Comparison of ENCODE assay signal across 26 cellular contexts in the genomic region with DNA sequence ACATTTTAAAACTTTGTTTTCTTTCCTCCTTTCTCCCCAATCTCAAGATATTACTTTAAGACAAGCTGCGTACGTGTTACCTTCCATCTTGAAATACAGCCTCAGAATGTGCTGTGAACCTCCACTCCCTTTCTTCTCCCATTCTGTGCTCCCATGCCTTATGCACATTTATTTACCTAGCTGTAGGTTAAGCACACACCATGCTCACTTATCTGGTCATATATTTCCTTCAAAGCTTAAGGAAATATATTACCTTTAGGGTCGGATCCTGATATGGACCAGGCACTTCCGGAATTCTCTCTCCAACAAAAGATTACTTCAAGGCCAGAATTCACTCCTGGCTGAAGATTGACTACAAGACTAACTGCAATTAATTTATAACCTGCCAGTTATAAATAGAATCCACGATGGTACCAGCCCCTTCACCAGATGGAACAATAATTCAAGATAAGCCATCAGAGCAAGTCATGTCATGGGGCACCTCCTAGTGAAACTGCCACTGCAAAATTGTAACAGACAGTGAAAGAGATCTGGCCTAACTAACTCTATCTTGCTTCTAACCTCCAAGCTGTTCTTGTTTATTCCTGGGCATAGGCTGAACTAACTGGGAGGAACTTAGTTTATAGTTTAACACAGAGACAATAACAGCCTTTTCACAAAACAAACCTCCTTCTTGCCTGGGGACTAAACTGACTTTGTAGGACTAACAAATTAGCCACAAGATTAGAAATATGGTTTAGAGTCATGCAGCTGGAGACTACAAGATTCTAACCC. TPM values are rescaled to one million over a fixed set of nuclear protein-coding genes. Genes with fewer than 3 reads are reported as not detected.
"Had no signal": no experiment of that assay in that cellular context is flagged by ENCODE, and none has a peak within 500 bp of the region (broad histone marks: within the 10 kb centered on the region; RNA-seq: fewer than 3 reads in every experiment).

No MANE protein-coding gene starts in this region.

- H3K4me1 Mint-ChIP-seq: activated naive CD4-positive, alpha-beta T cell treated with anti-CD3 and anti-CD28 coated beads, Interleukin-2, amount 50 U/mL, for 24 hours; naive thymus-derived CD4-positive, alpha-beta T cell; T-cell had no signal

- H3K4me3 Mint-ChIP-seq: activated CD8-positive, alpha-beta T cell treated with anti-CD3 and anti-CD28 coated beads, Interleukin-2, amount 10 ng/mL, durations not matched to agents 7 days and 5 days; activated naive CD4-positive, alpha-beta T cell treated with anti-CD3 and anti-CD28 coated beads, Interleukin-2, amount 50 U/mL, for 24 hours; naive thymus-derived CD4-positive, alpha-beta T cell; T-cell had no signal

- H3K27ac ChIP-seq: body of pancreas, cardiac muscle cell, prostate gland, thoracic aorta, WERI-Rb-1 had no signal

- H3K9me3 ChIP-seq: body of pancreas, prostate gland, thoracic aorta had no signal

- ATAC-seq: activated CD8-positive, alpha-beta T cell treated with anti-CD3 and anti-CD28 coated beads, Interleukin-2, amount 10 ng/mL, durations not matched to agents 7 days and 5 days; body of pancreas; esophagus mucosa; naive thymus-derived CD4-positive, alpha-beta T cell; T-cell had no signal

- H3K4me3 ChIP-seq: body of pancreas, cardiac muscle cell, prostate gland, thoracic aorta had no signal

- H3K4me1 ChIP-seq: body of pancreas, prostate gland had no signal

- H3K27me3 ChIP-seq: cardiac muscle cell had no signal

- H3K9me3 Mint-ChIP-seq: activated naive CD4-positive, alpha-beta T cell treated with anti-CD3 and anti-CD28 coated beads, Interleukin-2, amount 50 U/mL, for 24 hours; T-cell had no signal

- H3K36me3 Mint-ChIP-seq: activated naive CD4-positive, alpha-beta T cell treated with anti-CD3 and anti-CD28 coated beads, Interleukin-2, amount 50 U/mL, for 24 hours; T-cell had no signal

- DNase-seq: activated CD4-positive, alpha-beta T cell treated with anti-CD3 and anti-CD28 coated beads for 1 hour; activated CD4-positive, alpha-beta T cell treated with anti-CD3 and anti-CD28 coated beads, Interleukin-2, amount 50 U/mL, for 1 hour; activated CD8-positive, alpha-beta T cell treated with anti-CD3 and anti-CD28 coated beads, Interleukin-2, amount 10 ng/mL, durations not matched to agents 7 days and 5 days; activated gamma-delta T cell treated with Interleukin-2 at 50 U/mL for 16 hours; anterior cingulate cortex; body of pancreas; effector CD8-positive, alpha-beta T cell; foreskin melanocyte; glutamatergic neuron; hippocampal formation; mesenchymal stem cell; naive thymus-derived CD4-positive, alpha-beta T cell; stimulated activated CD4-positive, alpha-beta T cell treated with anti-CD3 and anti-CD28 coated beads, Interleukin-4, amount 100 ng/mL, for 24 hours; stimulated activated naive CD4-positive, alpha-beta T cell treated with Interleukin-2 at 50 U/mL for 16 hours; T-cell; WERI-Rb-1 had no signal

- H3K36me3 ChIP-seq: cardiac muscle cell, prostate gland, thoracic aorta, WERI-Rb-1 had no signal

- H3K27ac Mint-ChIP-seq: activated CD8-positive, alpha-beta T cell treated with anti-CD3 and anti-CD28 coated beads, Interleukin-2, amount 10 ng/mL, durations not matched to agents 7 days and 5 days; activated naive CD4-positive, alpha-beta T cell treated with anti-CD3 and anti-CD28 coated beads, Interleukin-2, amount 50 U/mL, for 24 hours; naive thymus-derived CD4-positive, alpha-beta T cell; T-cell had no signal

RNA-seq across cellular contexts. Expression of gene OR2B6, which starts 47.5 kb away (rescaled TPM):
- total RNA-seq: activated CD8-positive, alpha-beta T cell treated with anti-CD3 and anti-CD28 coated beads, Interleukin-2, amount 10 ng/mL, durations not matched to agents 7 days and 5 days; body of pancreas; cardiac muscle cell; cerebellum; esophagus mucosa; mucosa of gallbladder; naive thymus-derived CD4-positive, alpha-beta T cell; osteocyte; prostate gland; T-cell; thoracic aorta; urinary bladder had no signal
- polyA plus RNA-seq: cardiac muscle cell; liver; naive thymus-derived CD4-positive, alpha-beta T cell; urinary bladder had no signal
